Comparison of ENCODE assay signal across 22 cellular contexts in the genomic region with DNA sequence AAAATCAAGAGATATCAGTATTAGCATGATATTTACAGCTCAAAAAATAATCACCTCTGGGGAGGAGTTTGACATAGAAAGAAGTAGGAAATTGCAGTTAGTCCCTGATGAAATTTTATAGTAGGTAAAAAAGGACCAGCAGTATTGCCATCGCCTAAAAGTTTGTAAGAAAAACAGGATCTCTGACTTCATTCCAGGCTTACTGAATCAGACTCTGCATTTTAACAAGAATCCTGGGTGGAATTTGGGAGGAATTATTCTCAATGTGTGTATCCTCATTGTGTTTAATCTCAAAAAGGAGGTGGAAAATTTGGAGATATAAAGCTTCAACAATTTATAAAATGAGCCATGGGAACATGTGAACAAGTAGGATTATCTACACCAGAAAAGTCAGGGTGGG.
"Had no signal": no experiment of that assay in that cellular context is flagged by ENCODE, and none has a peak within 500 bp of the region (broad histone marks: within the 10 kb centered on the region; RNA-seq: fewer than 3 reads in every experiment).

No MANE protein-coding gene starts in this region.

- H3K27me3 Mint-ChIP-seq: activated CD4-positive, alpha-beta memory T cell treated with anti-CD3 and anti-CD28 coated beads for 36 hours; activated naive CD8-positive, alpha-beta T cell treated with anti-CD3 and anti-CD28 coated beads for 36 hours had no signal

- H3K9me3 Mint-ChIP-seq: activated CD4-positive, alpha-beta memory T cell treated with anti-CD3 and anti-CD28 coated beads for 36 hours had no signal

- H3K4me3 Mint-ChIP-seq: activated CD4-positive, alpha-beta memory T cell treated with anti-CD3 and anti-CD28 coated beads for 36 hours; activated naive CD8-positive, alpha-beta T cell treated with anti-CD3 and anti-CD28 coated beads for 36 hours; activated T-helper 1 cell treated with anti-CD3 and anti-CD28 coated beads, Interleukin-12 subunit alpha, Interleukin-12 subunit beta, Interleukin-2, Interleukin-4 antibody, amounts not matched to agents 30 ng/mL and 10 ng/mL and 1 ng/mL, durations not matched to agents 14 hours and 24 hours and 36 hours; brain; nephron; stimulated activated naive B cell treated with anti-CD40 and anti-IgM and Interleukin-4, amounts not matched to agents 10 μg/mL and 1 μg/mL and 100 μg/mL, for 72 hours had no signal

- H3K4me1 Mint-ChIP-seq: nephron; stimulated activated naive B cell treated with anti-CD40 and anti-IgM and Interleukin-4, amounts not matched to agents 10 μg/mL and 1 μg/mL and 100 μg/mL, for 72 hours had no signal

- H3K4me1 ChIP-seq: colonic mucosa, left ventricle myocardium inferior had no signal

- H3K36me3 Mint-ChIP-seq: brain had no signal

- H3K27ac ChIP-seq: colonic mucosa, esophagus squamous epithelium, left ventricle myocardium inferior, thoracic aorta, WERI-Rb-1 had no signal

- FAIRE-seq: frontal cortex had no signal

- H3K36me3 ChIP-seq: colonic mucosa, esophagus squamous epithelium, left ventricle myocardium inferior, thoracic aorta, WERI-Rb-1 had no signal

- ATAC-seq: stimulated activated naive B cell treated with anti-CD40 and anti-IgM and Interleukin-4, amounts not matched to agents 10 μg/mL and 1 μg/mL and 100 μg/mL, for 72 hours had no signal

- H3K9me3 ChIP-seq: colonic mucosa, esophagus squamous epithelium, thoracic aorta had no signal

- H3K27me3 ChIP-seq: colonic mucosa had no signal

- H3K27ac Mint-ChIP-seq: activated CD4-positive, alpha-beta memory T cell treated with anti-CD3 and anti-CD28 coated beads for 36 hours; activated naive CD8-positive, alpha-beta T cell treated with anti-CD3 and anti-CD28 coated beads for 36 hours; activated T-helper 1 cell treated with anti-CD3 and anti-CD28 coated beads, Interleukin-12 subunit alpha, Interleukin-12 subunit beta, Interleukin-2, Interleukin-4 antibody, amounts not matched to agents 30 ng/mL and 10 ng/mL and 1 ng/mL, durations not matched to agents 14 hours and 24 hours and 36 hours; brain; nephron; stimulated activated naive B cell treated with anti-CD40 and anti-IgM and Interleukin-4, amounts not matched to agents 10 μg/mL and 1 μg/mL and 100 μg/mL, for 72 hours had no signal

- H3K4me3 ChIP-seq: colonic mucosa, esophagus squamous epithelium, left ventricle myocardium inferior, thoracic aorta had no signal

- DNase-seq: activated CD4-positive, alpha-beta memory T cell treated with anti-CD3 and anti-CD28 coated beads for 36 hours; activated CD4-positive, alpha-beta T cell treated with anti-CD3 and anti-CD28 coated beads for 1 hour; activated gamma-delta T cell treated with Interleukin-2 at 50 U/mL for 16 hours; activated naive CD8-positive, alpha-beta T cell treated with anti-CD3 and anti-CD28 coated beads for 36 hours; activated T-cell treated with anti-CD3 and anti-CD28 coated beads for 4 hours; caudate nucleus; colonic mucosa; esophagus squamous epithelium; head of caudate nucleus; left ventricle myocardium inferior; mammary epithelial cell; midbrain; nucleus accumbens; retina; stimulated activated naive B cell treated with anti-CD40 and anti-IgM and Interleukin-4, amounts not matched to agents 10 μg/mL and 1 μg/mL and 100 μg/mL, for 72 hours; SW 1271; WERI-Rb-1 had no signal
